15 cellular contexts compared by ENCODE assay signal in genomic region chr9:101582593-101582992, GRCh38. TPM values are rescaled to one million over a fixed set of nuclear protein-coding genes. Genes with fewer than 3 reads are reported as not detected.
DNase-seq lines count a peak whose midpoint lies in the region; ATAC-seq, FAIRE-seq and TF ChIP-seq lines count a peak whose summit lies in the region.
"Had no signal": no experiment of that assay in that cellular context is flagged by ENCODE, and none has a peak within 500 bp of the region (broad histone marks: within the 10 kb centered on the region; RNA-seq: fewer than 3 reads in every experiment).

No MANE protein-coding gene starts in this region.

- H3K4me1 Mint-ChIP-seq in astrocyte (ENCODE audit: low read depth, unreplicated experiment), result peaks cover 4% of the 10 kb centered on the region
- H3K4me1 Mint-ChIP-seq: immature natural killer cell, neural crest cell had no signal

- H3K27ac ChIP-seq in AG04450 (ENCODE audit: low read depth, low read length) (no peak overlapping the region), astrocyte (ENCODE audit: low read depth, low read length) (no peak overlapping the region)
- H3K27ac ChIP-seq: BLaER1 had no signal

- no peak overlapping the region for H3K4me2 ChIP-seq in astrocyte (ENCODE audit: low read length)
- H3K4me2 ChIP-seq: BLaER1 had no signal

- peak; percentile 43 for DNase-seq in AG04450 (ENCODE audit: low read depth, low spot score)
- peak; percentile 88 for DNase-seq in HFF-Myc (ENCODE audit: extremely low read depth, low read depth)
- peak; percentile 32 for DNase-seq in astrocyte (ENCODE audit: low read depth)
- peak; percentile 15 for DNase-seq in foreskin melanocyte
- DNase-seq in GDM1 (lab: John Stamatoyannopoulos, UW), result no peak
- no peak for DNase-seq in MV-4-11 (lab: John Stamatoyannopoulos, UW)
- DNase-seq in DMS153 (lab: John Stamatoyannopoulos, UW), result no peak
- DNase-seq: activated T-cell treated with anti-CD3 and anti-CD28 coated beads, Interleukin-2, amount 50 U/mL, for 24 hours; GF-D8; immature natural killer cell; NCI-H526 treated with DMSO at 0.1 percent for 48 hours; SIG-M5 had no signal

- no peaks in the 10 kb centered on the region for H3K36me3 ChIP-seq in astrocyte (ENCODE audit: insufficient read depth, low read length)
- H3K36me3 ChIP-seq: BLaER1 had no signal

- no peak for TF ChIP-seq CTCF in AG04450 (IDR thresholded peaks at IDR 0.05; ENCODE audit: low read depth, low read length)
- no peak for TF ChIP-seq CTCF in HFF-Myc (IDR thresholded peaks at IDR 0.05; ENCODE audit: low read depth, low read length, missing control alignments)
- TF ChIP-seq CTCF in astrocyte (IDR thresholded peaks at IDR 0.05; ENCODE audit: insufficient read depth, low read depth, low read length), result no peak

- H3K27ac Mint-ChIP-seq in astrocyte (ENCODE audit: unreplicated experiment), result no peak overlapping the region
- H3K27ac Mint-ChIP-seq: activated T-cell treated with anti-CD3 and anti-CD28 coated beads, Interleukin-2, amount 50 U/mL, for 24 hours; immature natural killer cell had no signal

- ATAC-seq in GM18517 (IDR thresholded peaks at IDR 0.05; ENCODE audit: unreplicated experiment), result no peak

- no peaks in the 10 kb centered on the region for H4K20me1 ChIP-seq in astrocyte (ENCODE audit: insufficient read depth, low read length)
- H4K20me1 ChIP-seq: BLaER1 had no signal

- no peak overlapping the region for H2AFZ ChIP-seq in astrocyte (ENCODE audit: low read depth, low read length)

- H3K27me3 ChIP-seq in AG04450 (ENCODE audit: control insufficient read depth, insufficient read depth, low read length) (no peaks in the 10 kb centered on the region), astrocyte (ENCODE audit: insufficient read depth, low read length) (peaks cover 4% of the 10 kb centered on the region)
- H3K27me3 ChIP-seq: BLaER1 had no signal

- H3K9me3 Mint-ChIP-seq in astrocyte (ENCODE audit: unreplicated experiment), result no peaks in the 10 kb centered on the region
- H3K9me3 Mint-ChIP-seq: activated T-cell treated with anti-CD3 and anti-CD28 coated beads, Interleukin-2, amount 50 U/mL, for 24 hours; neural crest cell had no signal

- H3K9me3 ChIP-seq in AG04450 (ENCODE audit: control insufficient read depth, insufficient read depth, low read length), result no peaks in the 10 kb centered on the region
- no peaks in the 10 kb centered on the region for H3K9me3 ChIP-seq in astrocyte (ENCODE audit: insufficient read depth, low read depth, low read length)
- H3K9me3 ChIP-seq: BLaER1 had no signal

- no peaks in the 10 kb centered on the region for H3K79me2 ChIP-seq in astrocyte (ENCODE audit: insufficient read depth, low read length)

- no peaks in the 10 kb centered on the region for H3K27me3 Mint-ChIP-seq in astrocyte (ENCODE audit: low read depth, unreplicated experiment)
- H3K27me3 Mint-ChIP-seq: activated T-cell treated with anti-CD3 and anti-CD28 coated beads, Interleukin-2, amount 50 U/mL, for 24 hours had no signal

- CTCF ChIA-PET in AG04450 (lab: Charles Lee), result no interaction called here

- no peaks in the 10 kb centered on the region for H3K4me1 ChIP-seq in astrocyte (ENCODE audit: insufficient read depth, low read length)
- H3K4me1 ChIP-seq: BLaER1 had no signal

- no peaks in the 10 kb centered on the region for H3K36me3 Mint-ChIP-seq in astrocyte (ENCODE audit: low read depth, unreplicated experiment)
- H3K36me3 Mint-ChIP-seq: immature natural killer cell had no signal

- no peak for FAIRE-seq in astrocyte (lab: Jason Lieb, UNC)

- no peak overlapping the region for H3K9ac ChIP-seq in astrocyte (ENCODE audit: low read length)
- H3K9ac ChIP-seq: BLaER1 had no signal

- no peak overlapping the region for H3K4me3 ChIP-seq in AG04450 (ENCODE audit: low read depth, low read length)
- H3K4me3 ChIP-seq in HFF-Myc (replicated peaks; ENCODE audit: low read depth, low read length), result no peak overlapping the region
- H3K4me3 ChIP-seq in astrocyte (ENCODE audit: insufficient read depth, low read depth, low read length), result no peak overlapping the region
- H3K4me3 ChIP-seq: BLaER1 had no signal

- POLR2A ChIA-PET in AG04450 (lab: Yijun Ruan, JAX), result no interaction called here

- no peak overlapping the region for H3K4me3 Mint-ChIP-seq in astrocyte (ENCODE audit: unreplicated experiment)
- H3K4me3 Mint-ChIP-seq: activated T-cell treated with anti-CD3 and anti-CD28 coated beads, Interleukin-2, amount 50 U/mL, for 24 hours; immature natural killer cell; neural crest cell had no signal

RNA-seq across cellular contexts. Expression of gene PPP3R2, which starts 12.2 kb away (rescaled TPM):
- polyA plus RNA-seq in AG04450 (2011; rRNA removed), result not detected in 2 replicates
- not detected in 2 replicates for polyA minus RNA-seq in AG04450 (2011; rRNA and poly(A)+ RNA removed)
- not detected in 2 replicates for total RNA-seq in astrocyte
- total RNA-seq: neural crest cell had no signal
- polyA plus RNA-seq: immature natural killer cell had no signal

RNA-seq across cellular contexts. Expression of gene RNF20, which starts 48.9 kb away (rescaled TPM):
- polyA plus RNA-seq in AG04450 (2011; rRNA removed), result 37.1 and 42.0 TPM in 2 replicates
- 29.8 and 40.9 TPM in 2 replicates for polyA minus RNA-seq in AG04450 (2011; rRNA and poly(A)+ RNA removed)
- 42.8 and 50.5 TPM in 2 replicates for total RNA-seq in astrocyte

Comparison
In these comparisons a context has a peak if more than half of its experiments do, and no peak if none do; other contexts are left out.
1. DNase-seq: peak in AG04450 (single experiment), HFF-Myc (single experiment), astrocyte (single experiment) and foreskin melanocyte (single experiment); none in GDM1 (single experiment), MV-4-11 (single experiment) and DMS153 (single experiment).